1 cellular context compared by ENCODE assay signal in genomic region chr1:208235983-208236761, GRCh38.
TF ChIP-seq lines count a peak whose summit lies in the region.

No MANE protein-coding gene starts in this region.

TF ChIP-seq in HepG2, 621 proteins besides CTCF, POLR2A, EP300 and RAD21 (continued from another document and continues in another):
- TF ChIP-seq, protein P1, sequence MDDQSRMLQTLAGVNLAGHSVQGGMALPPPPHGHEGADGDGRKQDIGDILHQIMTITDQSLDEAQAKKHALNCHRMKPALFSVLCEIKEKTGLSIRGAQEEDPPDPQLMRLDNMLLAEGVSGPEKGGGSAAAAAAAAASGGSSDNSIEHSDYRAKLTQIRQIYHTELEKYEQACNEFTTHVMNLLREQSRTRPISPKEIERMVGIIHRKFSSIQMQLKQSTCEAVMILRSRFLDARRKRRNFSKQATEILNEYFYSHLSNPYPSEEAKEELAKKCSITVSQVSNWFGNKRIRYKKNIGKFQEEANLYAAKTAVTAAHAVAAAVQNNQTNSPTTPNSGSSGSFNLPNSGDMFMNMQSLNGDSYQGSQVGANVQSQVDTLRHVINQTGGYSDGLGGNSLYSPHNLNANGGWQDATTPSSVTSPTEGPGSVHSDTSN (CRISPR knock-in tag; IDR thresholded peaks at IDR 0.05; ENCODE audit: borderline replicate concordance), result no peak
- TF ChIP-seq ISX (CRISPR knock-in tag; conservative IDR thresholded peaks at IDR 0.05) (no peak), HIVEP1 (CRISPR knock-in tag; IDR thresholded peaks at IDR 0.05) (no peak), KLF16 (CRISPR knock-in tag; IDR thresholded peaks at IDR 0.05) (no peak), ZBTB3 (CRISPR knock-in tag; IDR thresholded peaks at IDR 0.05; ENCODE audit: borderline replicate concordance, low read depth) (no peak), ZNF143 (CRISPR knock-in tag; IDR thresholded peaks at IDR 0.05) (no peak), CHCHD3 (CRISPR knock-in tag; IDR thresholded peaks at IDR 0.05) (no peak), ZNF660 (CRISPR knock-in tag; IDR thresholded peaks at IDR 0.05; ENCODE audit: borderline replicate concordance, low read depth) (no peak), ZKSCAN8 (CRISPR knock-in tag; IDR thresholded peaks at IDR 0.05; ENCODE audit: borderline replicate concordance) (0 out of 2 replicates have a peak, but pooled peaks have one; percentile 16), NFE2L2 (IDR thresholded peaks at IDR 0.05; ENCODE audit: low read length) (peak; percentile 41; the same call in 1 of the 2 replicates), THAP8 (CRISPR knock-in tag; IDR thresholded peaks at IDR 0.05; ENCODE audit: borderline replicate concordance) (no peak), MNT (IDR thresholded peaks at IDR 0.05) (no peak), ZBTB40 (IDR thresholded peaks at IDR 0.05) (no peak), ZBTB40 (CRISPR knock-in tag; IDR thresholded peaks at IDR 0.05) (no peak), ARID3A (IDR thresholded peaks at IDR 0.05; ENCODE audit: low read depth, low read length) (no peak), PRMT3 (CRISPR knock-in tag; IDR thresholded peaks at IDR 0.05; ENCODE audit: borderline replicate concordance, low read depth) (no peak), MBD4 (IDR thresholded peaks at IDR 0.05; ENCODE audit: borderline replicate concordance, low read length) (no peak), NCOA2 (CRISPR knock-in tag; IDR thresholded peaks at IDR 0.05) (peak; percentile 62; the same call in 1 of the 2 replicates), ZNF329 (CRISPR knock-in tag; IDR thresholded peaks at IDR 0.05; ENCODE audit: low read depth) (no peak), ZNF12 (CRISPR knock-in tag; IDR thresholded peaks at IDR 0.05) (no peak), RFXAP (CRISPR knock-in tag; IDR thresholded peaks at IDR 0.05; ENCODE audit: borderline replicate concordance) (no peak), RFXANK (CRISPR knock-in tag; IDR thresholded peaks at IDR 0.05) (no peak), POGZ (CRISPR knock-in tag; IDR thresholded peaks at IDR 0.05) (no peak), SMAD9 (CRISPR knock-in tag; IDR thresholded peaks at IDR 0.05) (no peak), HMGXB4 (CRISPR knock-in tag; IDR thresholded peaks at IDR 0.05; ENCODE audit: borderline replicate concordance in 1 of 2, low read depth in 1 of 2) (no peak), XBP1 (CRISPR knock-in tag; IDR thresholded peaks at IDR 0.05) (no peak), FOXA1 (IDR thresholded peaks at IDR 0.05) (no peak), FOXA1 (CRISPR knock-in tag; IDR thresholded peaks at IDR 0.05) (peak; percentile 74), NCOA1 (CRISPR knock-in tag; IDR thresholded peaks at IDR 0.05) (no peak), ZFP62 (CRISPR knock-in tag; IDR thresholded peaks at IDR 0.05) (no peak), IRF2 (CRISPR knock-in tag; IDR thresholded peaks at IDR 0.05) (no peak), ZNF512 (CRISPR knock-in tag; IDR thresholded peaks at IDR 0.05) (no peak)
- TF ChIP-seq, protein P2, sequence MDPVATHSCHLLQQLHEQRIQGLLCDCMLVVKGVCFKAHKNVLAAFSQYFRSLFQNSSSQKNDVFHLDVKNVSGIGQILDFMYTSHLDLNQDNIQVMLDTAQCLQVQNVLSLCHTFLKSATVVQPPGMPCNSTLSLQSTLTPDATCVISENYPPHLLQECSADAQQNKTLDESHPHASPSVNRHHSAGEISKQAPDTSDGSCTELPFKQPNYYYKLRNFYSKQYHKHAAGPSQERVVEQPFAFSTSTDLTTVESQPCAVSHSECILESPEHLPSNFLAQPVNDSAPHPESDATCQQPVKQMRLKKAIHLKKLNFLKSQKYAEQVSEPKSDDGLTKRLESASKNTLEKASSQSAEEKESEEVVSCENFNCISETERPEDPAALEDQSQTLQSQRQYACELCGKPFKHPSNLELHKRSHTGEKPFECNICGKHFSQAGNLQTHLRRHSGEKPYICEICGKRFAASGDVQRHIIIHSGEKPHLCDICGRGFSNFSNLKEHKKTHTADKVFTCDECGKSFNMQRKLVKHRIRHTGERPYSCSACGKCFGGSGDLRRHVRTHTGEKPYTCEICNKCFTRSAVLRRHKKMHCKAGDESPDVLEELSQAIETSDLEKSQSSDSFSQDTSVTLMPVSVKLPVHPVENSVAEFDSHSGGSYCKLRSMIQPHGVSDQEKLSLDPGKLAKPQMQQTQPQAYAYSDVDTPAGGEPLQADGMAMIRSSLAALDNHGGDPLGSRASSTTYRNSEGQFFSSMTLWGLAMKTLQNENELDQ (CRISPR knock-in tag; IDR thresholded peaks at IDR 0.05; ENCODE audit: borderline replicate concordance), result no peak
- TF ChIP-seq, protein P3, sequence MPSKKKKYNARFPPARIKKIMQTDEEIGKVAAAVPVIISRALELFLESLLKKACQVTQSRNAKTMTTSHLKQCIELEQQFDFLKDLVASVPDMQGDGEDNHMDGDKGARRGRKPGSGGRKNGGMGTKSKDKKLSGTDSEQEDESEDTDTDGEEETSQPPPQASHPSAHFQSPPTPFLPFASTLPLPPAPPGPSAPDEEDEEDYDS (CRISPR knock-in tag; IDR thresholded peaks at IDR 0.05), result no peak
- TF ChIP-seq, protein P4, sequence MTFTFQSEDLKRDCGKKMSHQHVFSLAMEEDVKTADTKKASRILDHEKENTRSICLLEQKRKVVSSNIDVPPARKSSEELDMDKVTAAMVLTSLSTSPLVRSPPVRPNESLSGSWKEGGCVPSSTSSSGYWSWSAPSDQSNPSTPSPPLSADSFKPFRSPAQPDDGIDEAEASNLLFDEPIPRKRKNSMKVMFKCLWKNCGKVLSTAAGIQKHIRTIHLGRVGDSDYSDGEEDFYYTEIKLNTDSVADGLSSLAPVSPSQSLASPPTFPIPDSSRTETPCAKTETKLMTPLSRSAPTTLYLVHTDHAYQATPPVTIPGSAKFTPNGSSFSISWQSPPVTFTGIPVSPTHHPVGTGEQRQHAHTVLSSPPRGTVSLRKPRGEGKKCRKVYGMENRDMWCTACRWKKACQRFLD (CRISPR knock-in tag; IDR thresholded peaks at IDR 0.05; ENCODE audit: borderline replicate concordance), result no peak
